1 cellular context compared by ENCODE assay signal in the genomic region with DNA sequence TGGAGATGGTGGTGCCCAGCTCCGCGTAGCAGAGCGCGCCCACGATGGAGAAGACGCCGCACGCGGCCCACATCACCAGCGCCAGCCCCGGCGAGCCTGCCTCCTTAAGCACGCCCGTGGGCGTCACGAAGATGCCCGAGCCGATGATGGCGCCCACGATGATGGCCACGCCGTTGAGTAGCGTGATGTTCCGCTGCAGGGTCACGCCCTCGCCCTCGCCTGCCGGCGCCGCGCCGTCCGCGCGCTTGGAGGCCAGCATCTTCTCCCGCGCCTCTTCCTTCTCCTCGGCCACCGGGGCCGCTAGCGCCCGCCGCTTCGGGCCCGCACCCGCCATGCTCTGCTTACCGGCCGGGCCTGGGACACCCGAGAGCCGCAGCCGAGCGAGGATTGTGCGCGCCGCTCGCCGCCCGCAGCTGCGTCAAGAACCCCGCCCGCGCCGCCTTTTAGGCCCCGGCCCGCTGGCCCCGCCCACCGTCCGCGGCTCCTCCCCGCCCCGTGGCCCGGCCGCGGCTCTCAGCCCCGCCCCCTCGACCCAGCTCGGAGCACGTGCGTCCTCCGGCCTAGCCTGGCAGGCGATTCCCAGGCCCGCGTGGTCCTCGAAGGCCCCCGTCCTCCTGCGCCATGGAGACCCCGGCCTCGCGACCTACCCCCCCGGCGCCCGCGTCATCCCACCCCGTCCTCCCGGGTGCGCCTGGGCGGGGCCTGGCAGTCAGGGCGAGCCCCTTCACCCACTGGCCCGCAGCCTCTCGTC.
TF ChIP-seq lines count a peak whose summit lies in the region.
"Not testable (repeated sequence)": the region's sequence is repeated elsewhere in the genome, so short reads cannot be mapped to it uniquely, and the experiment has no call there.

No MANE protein-coding gene starts in this region.

TF ChIP-seq in K562, 482 proteins besides CTCF, POLR2A, EP300 and RAD21 (continued from another document and continues in another):
- TF ChIP-seq, protein P1, sequence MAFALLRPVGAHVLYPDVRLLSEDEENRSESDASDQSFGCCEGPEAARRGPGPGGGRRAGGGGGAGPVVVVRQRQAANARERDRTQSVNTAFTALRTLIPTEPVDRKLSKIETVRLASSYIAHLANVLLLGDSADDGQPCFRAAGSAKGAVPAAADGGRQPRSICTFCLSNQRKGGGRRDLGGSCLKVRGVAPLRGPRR (CRISPR knock-in tag; IDR thresholded peaks at IDR 0.05): 0 out of 2 replicates have a peak, but pooled peaks have one; percentile 67
- TF ChIP-seq, protein P2, sequence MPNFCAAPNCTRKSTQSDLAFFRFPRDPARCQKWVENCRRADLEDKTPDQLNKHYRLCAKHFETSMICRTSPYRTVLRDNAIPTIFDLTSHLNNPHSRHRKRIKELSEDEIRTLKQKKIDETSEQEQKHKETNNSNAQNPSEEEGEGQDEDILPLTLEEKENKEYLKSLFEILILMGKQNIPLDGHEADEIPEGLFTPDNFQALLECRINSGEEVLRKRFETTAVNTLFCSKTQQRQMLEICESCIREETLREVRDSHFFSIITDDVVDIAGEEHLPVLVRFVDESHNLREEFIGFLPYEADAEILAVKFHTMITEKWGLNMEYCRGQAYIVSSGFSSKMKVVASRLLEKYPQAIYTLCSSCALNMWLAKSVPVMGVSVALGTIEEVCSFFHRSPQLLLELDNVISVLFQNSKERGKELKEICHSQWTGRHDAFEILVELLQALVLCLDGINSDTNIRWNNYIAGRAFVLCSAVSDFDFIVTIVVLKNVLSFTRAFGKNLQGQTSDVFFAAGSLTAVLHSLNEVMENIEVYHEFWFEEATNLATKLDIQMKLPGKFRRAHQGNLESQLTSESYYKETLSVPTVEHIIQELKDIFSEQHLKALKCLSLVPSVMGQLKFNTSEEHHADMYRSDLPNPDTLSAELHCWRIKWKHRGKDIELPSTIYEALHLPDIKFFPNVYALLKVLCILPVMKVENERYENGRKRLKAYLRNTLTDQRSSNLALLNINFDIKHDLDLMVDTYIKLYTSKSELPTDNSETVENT (CRISPR knock-in tag; IDR thresholded peaks at IDR 0.05): peak; percentile 83; the same call in 1 of the 2 replicates
- TF ChIP-seq MTA3 (IDR thresholded peaks at IDR 0.05; ENCODE audit: borderline replicate concordance) (peak; percentile 40; the same call in 1 of the 2 replicates), TEAD4 (CRISPR knock-in tag; IDR thresholded peaks at IDR 0.05; ENCODE audit: borderline replicate concordance) (0 out of 2 replicates have a peak, but pooled peaks have one; percentile 49), NR2C1 (tag; IDR thresholded peaks at IDR 0.05) (0 out of 2 replicates have a peak, but pooled peaks have one; percentile 12), MAZ (CRISPR knock-in tag; conservative IDR thresholded peaks at IDR 0.05 in 1 of 2, IDR thresholded peaks at IDR 0.05 in 1 of 2) (peak; percentile 43 to 53; a peak in 2 of 4 replicates), EGR1 (conservative IDR thresholded peaks at IDR 0.05) (peak; percentile 39), POLR2AphosphoS5 (IDR thresholded peaks at IDR 0.05; ENCODE audit: control insufficient read depth, insufficient read depth, low read depth, low read length) (peak; percentile 73), ZNF175 (CRISPR knock-in tag; IDR thresholded peaks at IDR 0.05; ENCODE audit: low read depth) (0 out of 2 replicates have a peak, but pooled peaks have one; percentile 50), SAP30 (IDR thresholded peaks at IDR 0.05; ENCODE audit: borderline replicate concordance, insufficient read depth, low read depth, low read length, poor library complexity, severe bottlenecking) (peak; percentile 72), L3MBTL2 (IDR thresholded peaks at IDR 0.05) (peak; percentile 99), CXXC5 (CRISPR knock-in tag; IDR thresholded peaks at IDR 0.05) (peak; percentile 96), RBM22 (IDR thresholded peaks at IDR 0.05; ENCODE audit: low read depth, low read length, poor library complexity, severe bottlenecking) (peak; percentile 76), E2F3 (CRISPR knock-in tag; IDR thresholded peaks at IDR 0.05) (peak; percentile 23; the same call in 1 of the 2 replicates), PHF8 (IDR thresholded peaks at IDR 0.05; ENCODE audit: borderline replicate concordance, low read length) (peak; percentile 72; the same call in 1 of the 2 replicates), HNRNPLL (IDR thresholded peaks at IDR 0.05; ENCODE audit: low read depth, low read length, poor library complexity, severe bottlenecking) (peak; percentile 35), SAFB (IDR thresholded peaks at IDR 0.05; ENCODE audit: borderline replicate concordance, low read depth, low read length) (peak; percentile 80; the same call in 1 of the 2 replicates), HIVEP1 (CRISPR knock-in tag; IDR thresholded peaks at IDR 0.05) (peak; percentile 52; the same call in 1 of the 2 replicates), ETV5 (CRISPR knock-in tag; IDR thresholded peaks at IDR 0.05; ENCODE audit: low read depth) (0 out of 2 replicates have a peak, but pooled peaks have one; percentile 36), EP400 (IDR thresholded peaks at IDR 0.05) (peak; percentile 71; the same call in 1 of the 2 replicates), MNT (conservative IDR thresholded peaks at IDR 0.05) (peak; percentile 67 to 73), BHLHE40 (IDR thresholded peaks at IDR 0.05; ENCODE audit: low read length) (peak; percentile 86), E2F4 (CRISPR knock-in tag; IDR thresholded peaks at IDR 0.05; ENCODE audit: low read depth) (0 out of 2 replicates have a peak, but pooled peaks have one; percentile 44), SIN3A (IDR thresholded peaks at IDR 0.05; ENCODE audit: borderline replicate concordance in 2 of 2, control insufficient read depth in 1 of 2, low read depth in 2 of 2, low read length in 2 of 2) (peak; percentile 62 to 81; a peak in 2 of 4 replicates), NELFE (IDR thresholded peaks at IDR 0.05; ENCODE audit: insufficient read depth, insufficient read length) (peak; percentile 45), DMBX1 (CRISPR knock-in tag; IDR thresholded peaks at IDR 0.05; ENCODE audit: borderline replicate concordance) (peak; percentile 54; the same call in 1 of the 2 replicates)
- TF ChIP-seq TEAD4 (IDR thresholded peaks at IDR 0.05; ENCODE audit: low read length); NR2C1 (IDR thresholded peaks at IDR 0.05): not testable (repeated sequence)
- TF ChIP-seq, protein P3, sequence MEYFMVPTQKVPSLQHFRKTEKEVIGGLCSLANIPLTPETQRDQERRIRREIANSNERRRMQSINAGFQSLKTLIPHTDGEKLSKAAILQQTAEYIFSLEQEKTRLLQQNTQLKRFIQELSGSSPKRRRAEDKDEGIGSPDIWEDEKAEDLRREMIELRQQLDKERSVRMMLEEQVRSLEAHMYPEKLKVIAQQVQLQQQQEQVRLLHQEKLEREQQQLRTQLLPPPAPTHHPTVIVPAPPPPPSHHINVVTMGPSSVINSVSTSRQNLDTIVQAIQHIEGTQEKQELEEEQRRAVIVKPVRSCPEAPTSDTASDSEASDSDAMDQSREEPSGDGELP (CRISPR knock-in tag; IDR thresholded peaks at IDR 0.05; ENCODE audit: borderline replicate concordance): peak; percentile 10
- TF ChIP-seq, protein P4, sequence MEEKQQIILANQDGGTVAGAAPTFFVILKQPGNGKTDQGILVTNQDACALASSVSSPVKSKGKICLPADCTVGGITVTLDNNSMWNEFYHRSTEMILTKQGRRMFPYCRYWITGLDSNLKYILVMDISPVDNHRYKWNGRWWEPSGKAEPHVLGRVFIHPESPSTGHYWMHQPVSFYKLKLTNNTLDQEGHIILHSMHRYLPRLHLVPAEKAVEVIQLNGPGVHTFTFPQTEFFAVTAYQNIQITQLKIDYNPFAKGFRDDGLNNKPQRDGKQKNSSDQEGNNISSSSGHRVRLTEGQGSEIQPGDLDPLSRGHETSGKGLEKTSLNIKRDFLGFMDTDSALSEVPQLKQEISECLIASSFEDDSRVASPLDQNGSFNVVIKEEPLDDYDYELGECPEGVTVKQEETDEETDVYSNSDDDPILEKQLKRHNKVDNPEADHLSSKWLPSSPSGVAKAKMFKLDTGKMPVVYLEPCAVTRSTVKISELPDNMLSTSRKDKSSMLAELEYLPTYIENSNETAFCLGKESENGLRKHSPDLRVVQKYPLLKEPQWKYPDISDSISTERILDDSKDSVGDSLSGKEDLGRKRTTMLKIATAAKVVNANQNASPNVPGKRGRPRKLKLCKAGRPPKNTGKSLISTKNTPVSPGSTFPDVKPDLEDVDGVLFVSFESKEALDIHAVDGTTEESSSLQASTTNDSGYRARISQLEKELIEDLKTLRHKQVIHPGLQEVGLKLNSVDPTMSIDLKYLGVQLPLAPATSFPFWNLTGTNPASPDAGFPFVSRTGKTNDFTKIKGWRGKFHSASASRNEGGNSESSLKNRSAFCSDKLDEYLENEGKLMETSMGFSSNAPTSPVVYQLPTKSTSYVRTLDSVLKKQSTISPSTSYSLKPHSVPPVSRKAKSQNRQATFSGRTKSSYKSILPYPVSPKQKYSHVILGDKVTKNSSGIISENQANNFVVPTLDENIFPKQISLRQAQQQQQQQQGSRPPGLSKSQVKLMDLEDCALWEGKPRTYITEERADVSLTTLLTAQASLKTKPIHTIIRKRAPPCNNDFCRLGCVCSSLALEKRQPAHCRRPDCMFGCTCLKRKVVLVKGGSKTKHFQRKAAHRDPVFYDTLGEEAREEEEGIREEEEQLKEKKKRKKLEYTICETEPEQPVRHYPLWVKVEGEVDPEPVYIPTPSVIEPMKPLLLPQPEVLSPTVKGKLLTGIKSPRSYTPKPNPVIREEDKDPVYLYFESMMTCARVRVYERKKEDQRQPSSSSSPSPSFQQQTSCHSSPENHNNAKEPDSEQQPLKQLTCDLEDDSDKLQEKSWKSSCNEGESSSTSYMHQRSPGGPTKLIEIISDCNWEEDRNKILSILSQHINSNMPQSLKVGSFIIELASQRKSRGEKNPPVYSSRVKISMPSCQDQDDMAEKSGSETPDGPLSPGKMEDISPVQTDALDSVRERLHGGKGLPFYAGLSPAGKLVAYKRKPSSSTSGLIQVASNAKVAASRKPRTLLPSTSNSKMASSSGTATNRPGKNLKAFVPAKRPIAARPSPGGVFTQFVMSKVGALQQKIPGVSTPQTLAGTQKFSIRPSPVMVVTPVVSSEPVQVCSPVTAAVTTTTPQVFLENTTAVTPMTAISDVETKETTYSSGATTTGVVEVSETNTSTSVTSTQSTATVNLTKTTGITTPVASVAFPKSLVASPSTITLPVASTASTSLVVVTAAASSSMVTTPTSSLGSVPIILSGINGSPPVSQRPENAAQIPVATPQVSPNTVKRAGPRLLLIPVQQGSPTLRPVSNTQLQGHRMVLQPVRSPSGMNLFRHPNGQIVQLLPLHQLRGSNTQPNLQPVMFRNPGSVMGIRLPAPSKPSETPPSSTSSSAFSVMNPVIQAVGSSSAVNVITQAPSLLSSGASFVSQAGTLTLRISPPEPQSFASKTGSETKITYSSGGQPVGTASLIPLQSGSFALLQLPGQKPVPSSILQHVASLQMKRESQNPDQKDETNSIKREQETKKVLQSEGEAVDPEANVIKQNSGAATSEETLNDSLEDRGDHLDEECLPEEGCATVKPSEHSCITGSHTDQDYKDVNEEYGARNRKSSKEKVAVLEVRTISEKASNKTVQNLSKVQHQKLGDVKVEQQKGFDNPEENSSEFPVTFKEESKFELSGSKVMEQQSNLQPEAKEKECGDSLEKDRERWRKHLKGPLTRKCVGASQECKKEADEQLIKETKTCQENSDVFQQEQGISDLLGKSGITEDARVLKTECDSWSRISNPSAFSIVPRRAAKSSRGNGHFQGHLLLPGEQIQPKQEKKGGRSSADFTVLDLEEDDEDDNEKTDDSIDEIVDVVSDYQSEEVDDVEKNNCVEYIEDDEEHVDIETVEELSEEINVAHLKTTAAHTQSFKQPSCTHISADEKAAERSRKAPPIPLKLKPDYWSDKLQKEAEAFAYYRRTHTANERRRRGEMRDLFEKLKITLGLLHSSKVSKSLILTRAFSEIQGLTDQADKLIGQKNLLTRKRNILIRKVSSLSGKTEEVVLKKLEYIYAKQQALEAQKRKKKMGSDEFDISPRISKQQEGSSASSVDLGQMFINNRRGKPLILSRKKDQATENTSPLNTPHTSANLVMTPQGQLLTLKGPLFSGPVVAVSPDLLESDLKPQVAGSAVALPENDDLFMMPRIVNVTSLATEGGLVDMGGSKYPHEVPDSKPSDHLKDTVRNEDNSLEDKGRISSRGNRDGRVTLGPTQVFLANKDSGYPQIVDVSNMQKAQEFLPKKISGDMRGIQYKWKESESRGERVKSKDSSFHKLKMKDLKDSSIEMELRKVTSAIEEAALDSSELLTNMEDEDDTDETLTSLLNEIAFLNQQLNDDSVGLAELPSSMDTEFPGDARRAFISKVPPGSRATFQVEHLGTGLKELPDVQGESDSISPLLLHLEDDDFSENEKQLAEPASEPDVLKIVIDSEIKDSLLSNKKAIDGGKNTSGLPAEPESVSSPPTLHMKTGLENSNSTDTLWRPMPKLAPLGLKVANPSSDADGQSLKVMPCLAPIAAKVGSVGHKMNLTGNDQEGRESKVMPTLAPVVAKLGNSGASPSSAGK (IDR thresholded peaks at IDR 0.05): peak; percentile 98
- TF ChIP-seq, protein P5, sequence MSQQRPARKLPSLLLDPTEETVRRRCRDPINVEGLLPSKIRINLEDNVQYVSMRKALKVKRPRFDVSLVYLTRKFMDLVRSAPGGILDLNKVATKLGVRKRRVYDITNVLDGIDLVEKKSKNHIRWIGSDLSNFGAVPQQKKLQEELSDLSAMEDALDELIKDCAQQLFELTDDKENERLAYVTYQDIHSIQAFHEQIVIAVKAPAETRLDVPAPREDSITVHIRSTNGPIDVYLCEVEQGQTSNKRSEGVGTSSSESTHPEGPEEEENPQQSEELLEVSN (IDR thresholded peaks at IDR 0.05; ENCODE audit: borderline replicate concordance in 1 of 2, extremely low read depth in 1 of 2, insufficient read depth in 1 of 2, insufficient read length in 1 of 2, low read depth in 1 of 2, low read length in 1 of 2, poor library complexity in 1 of 2, severe bottlenecking in 1 of 2): peak; percentile 90 to 92
